In genomic region chr5:135834639-135835529, GRCh38 we compare ENCODE assay signal across 9 cellular contexts. TPM values are rescaled to one million over a fixed set of nuclear protein-coding genes. Genes with fewer than 3 reads are reported as not detected.
A peak's percentile ranks its signal among the peaks of the same experiment; 100 is the strongest.
DNase-seq lines count a peak whose midpoint lies in the region; ATAC-seq and TF ChIP-seq lines count a peak whose summit lies in the region.
"Had no signal": no experiment of that assay in that cellular context is flagged by ENCODE, and none has a peak within 500 bp of the region (broad histone marks: within the 10 kb centered on the region; RNA-seq: fewer than 3 reads in every experiment).

SLC25A48 (plus strand) TSS chr5:135834663; CDS start chr5:135834848, 185 bp downstream.

- DNase-seq in C1 segment of cervical spinal cord (lab: John Stamatoyannopoulos, UW): peak in 9 of 14 donors; percentile 5 to 61 (median 38)
- peak; percentile 32 for DNase-seq in NCI-H2029 (lab: John Stamatoyannopoulos, UW)
- DNase-seq in anterior cingulate cortex (lab: John Stamatoyannopoulos, UW): peak in 39 of 58 donors; percentile 18 to 73 (median 49)
- DNase-seq in smooth muscle cell (lab: John Stamatoyannopoulos, UW; ENCODE audit: unreplicated experiment): peak; percentile 15
- no peak for DNase-seq in superior temporal gyrus (ENCODE audit: extremely low spot score)

- H3K36me3 ChIP-seq in iPS-18a (ENCODE audit: control insufficient read depth, low read depth, low read length): no peaks in the 10 kb centered on the region
- H3K36me3 ChIP-seq in smooth muscle cell (ENCODE audit: low read depth): no peaks in the 10 kb centered on the region
- H3K36me3 ChIP-seq: neutrophil had no signal

- H2AFZ ChIP-seq in smooth muscle cell (ENCODE audit: low read depth): peak within 1 kb of the TSS; percentile 73

- no peak within 1 kb of the TSS for H3K27ac ChIP-seq in iPS-18a (ENCODE audit: low read length)
- no peak within 1 kb of the TSS for H3K27ac ChIP-seq in smooth muscle cell (ENCODE audit: low read depth)
- H3K27ac ChIP-seq: neutrophil had no signal

- peak; percentile 62 for TF ChIP-seq CTCF in smooth muscle cell (IDR thresholded peaks at IDR 0.05; ENCODE audit: borderline replicate concordance, insufficient read depth, poor library complexity, severe bottlenecking)

- H3K27me3 ChIP-seq in iPS-18a (ENCODE audit: control insufficient read depth, insufficient read depth, low read length): peaks cover 59% of the 10 kb centered on the region
- H3K27me3 ChIP-seq in smooth muscle cell (ENCODE audit: low read depth): peaks cover 52% of the 10 kb centered on the region

- no peaks in the 10 kb centered on the region for H3F3A ChIP-seq in smooth muscle cell (ENCODE audit: low read depth)

- peak within 1 kb of the TSS; percentile 21 for H3K9ac ChIP-seq in iPS-18a (ENCODE audit: low read length)
- no peak within 1 kb of the TSS for H3K9ac ChIP-seq in smooth muscle cell (ENCODE audit: low read depth)

- no peaks in the 10 kb centered on the region for H3K79me2 ChIP-seq in smooth muscle cell (ENCODE audit: low read depth)

- H3K4me2 ChIP-seq in smooth muscle cell: peak within 1 kb of the TSS; percentile 99

- WGBS in smooth muscle cell (ENCODE audit: low lambda C conversion rate): 5% methylated on average over 66 of the region's 68 CpGs

- H3K4me1 ChIP-seq in iPS-18a (ENCODE audit: control insufficient read depth, low read depth, low read length) (no peaks in the 10 kb centered on the region), smooth muscle cell (ENCODE audit: low read depth) (no peaks in the 10 kb centered on the region)

- peak within 1 kb of the TSS; percentile 75 for H3K4me3 ChIP-seq in iPS-18a (ENCODE audit: low read length)
- peak within 1 kb of the TSS; percentile 69 for H3K4me3 ChIP-seq in smooth muscle cell

- no peaks in the 10 kb centered on the region for H4K20me1 ChIP-seq in smooth muscle cell (ENCODE audit: low read depth)

- H3K9me3 ChIP-seq in iPS-18a (ENCODE audit: control insufficient read depth, low read depth, low read length): no peaks in the 10 kb centered on the region
- no peaks in the 10 kb centered on the region for H3K9me3 ChIP-seq in smooth muscle cell (replicated peaks; ENCODE audit: low read depth)
- H3K9me3 ChIP-seq: neutrophil had no signal

- peak; percentile 16 for ATAC-seq in GM19397 (IDR thresholded peaks at IDR 0.05; ENCODE audit: unreplicated experiment)
- ATAC-seq in GM21390 (IDR thresholded peaks at IDR 0.05; ENCODE audit: unreplicated experiment): no peak

RNA-seq across cellular contexts. Expression of gene SLC25A48, which starts in this region (rescaled TPM):
- total RNA-seq in smooth muscle cell: 0.99 and 4.0 TPM in 2 replicates
- polyA plus RNA-seq in smooth muscle cell: 0.85 and 1.7 TPM in 2 replicates
